1 cellular context compared by ENCODE assay signal in the genomic region with DNA sequence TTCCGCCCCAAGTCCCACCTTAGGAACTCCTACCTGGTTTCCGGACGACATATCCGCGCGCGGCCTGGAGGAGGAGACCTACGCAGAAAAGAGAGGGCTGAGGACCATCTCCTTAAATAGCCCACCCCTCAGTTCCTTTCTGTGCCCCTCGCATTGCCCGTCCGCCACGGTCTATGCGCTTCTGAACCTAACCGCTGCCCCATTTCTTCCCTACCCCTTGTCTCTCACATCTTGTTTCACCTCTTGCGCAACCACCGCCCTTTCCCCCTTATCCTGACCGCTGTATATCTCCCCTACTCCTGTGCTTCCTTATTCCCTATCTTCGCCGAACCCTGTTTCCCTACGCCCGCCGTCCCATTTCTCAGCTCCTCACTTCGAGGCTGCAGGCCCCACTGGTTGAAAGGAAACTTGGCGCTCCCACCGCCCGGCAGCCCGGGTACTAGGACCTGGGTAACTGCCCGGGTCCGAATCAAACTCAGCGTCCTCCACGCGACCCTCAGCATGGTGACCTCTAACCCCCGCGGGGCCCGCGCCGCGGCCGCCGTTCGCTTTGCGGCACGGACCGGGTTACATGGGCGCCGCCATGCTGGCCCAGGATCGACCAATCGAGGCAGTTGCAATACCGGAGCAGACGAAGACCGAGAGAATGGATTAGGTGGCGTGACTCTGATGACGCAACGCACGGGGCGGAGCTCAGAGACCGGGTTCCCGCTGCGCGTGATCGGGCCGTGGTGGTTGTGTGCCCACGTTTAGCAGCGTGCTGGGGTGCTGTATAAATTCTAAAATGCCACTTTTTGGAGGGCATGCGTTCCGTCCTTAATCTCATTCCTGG.
TF ChIP-seq lines count a peak whose summit lies in the region.

A gene (minus strand): TSS at position 612 of the 832 bp plus-strand sequence. CDS start 109 bp downstream, at position 503.

TF ChIP-seq in K562, 482 proteins besides CTCF, POLR2A, EP300 and RAD21 (continued from another document and continues in another):
- TF ChIP-seq SREBF1 (IDR thresholded peaks at IDR 0.05; ENCODE audit: borderline replicate concordance, low read depth, low read length) = peak; percentile 100
- peak; percentile 83 to 85 for TF ChIP-seq NRF1 (conservative IDR thresholded peaks at IDR 0.05 in 1 of 2, IDR thresholded peaks at IDR 0.05 in 1 of 2)
- 0 out of 2 replicates have a peak, but pooled peaks have one; percentile 71 for TF ChIP-seq PRMT5 (CRISPR knock-in tag; IDR thresholded peaks at IDR 0.05)
- TF ChIP-seq, protein P1, sequence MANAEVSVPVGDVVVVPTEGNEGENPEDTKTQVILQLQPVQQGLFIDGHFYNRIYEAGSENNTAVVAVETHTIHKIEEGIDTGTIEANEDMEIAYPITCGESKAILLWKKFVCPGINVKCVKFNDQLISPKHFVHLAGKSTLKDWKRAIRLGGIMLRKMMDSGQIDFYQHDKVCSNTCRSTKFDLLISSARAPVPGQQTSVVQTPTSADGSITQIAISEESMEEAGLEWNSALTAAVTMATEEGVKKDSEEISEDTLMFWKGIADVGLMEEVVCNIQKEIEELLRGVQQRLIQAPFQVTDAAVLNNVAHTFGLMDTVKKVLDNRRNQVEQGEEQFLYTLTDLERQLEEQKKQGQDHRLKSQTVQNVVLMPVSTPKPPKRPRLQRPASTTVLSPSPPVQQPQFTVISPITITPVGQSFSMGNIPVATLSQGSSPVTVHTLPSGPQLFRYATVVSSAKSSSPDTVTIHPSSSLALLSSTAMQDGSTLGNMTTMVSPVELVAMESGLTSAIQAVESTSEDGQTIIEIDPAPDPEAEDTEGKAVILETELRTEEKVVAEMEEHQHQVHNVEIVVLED (CRISPR knock-in tag; IDR thresholded peaks at IDR 0.05) = peak; percentile 80
- no peak for TF ChIP-seq NCOA2 (IDR thresholded peaks at IDR 0.05; ENCODE audit: partially characterized antibody in 2 of 2)
- peak; percentile 97 for TF ChIP-seq EP400 (IDR thresholded peaks at IDR 0.05)
- peak; percentile 72 for TF ChIP-seq HNRNPLL (IDR thresholded peaks at IDR 0.05; ENCODE audit: low read depth, low read length, poor library complexity, severe bottlenecking)
- TF ChIP-seq FUS (optimal IDR thresholded peaks at IDR 0.05; ENCODE audit: low read depth, low read length) = no peak
- TF ChIP-seq SIRT6 (IDR thresholded peaks at IDR 0.05; ENCODE audit: low read depth, low read length) = no peak
- TF ChIP-seq ZFP36 (IDR thresholded peaks at IDR 0.05; ENCODE audit: low read depth, low read length, partially characterized antibody) = peak; percentile 16
- no peak for TF ChIP-seq ILF3 (IDR thresholded peaks at IDR 0.05; ENCODE audit: borderline replicate concordance)
- no peak for TF ChIP-seq ZNF217 (CRISPR knock-in tag; IDR thresholded peaks at IDR 0.05)
- TF ChIP-seq TEAD2 (tag; IDR thresholded peaks at IDR 0.05) = no peak
- no peak for TF ChIP-seq RUNX1 (IDR thresholded peaks at IDR 0.05; ENCODE audit: low read depth)
- TF ChIP-seq, protein P2, sequence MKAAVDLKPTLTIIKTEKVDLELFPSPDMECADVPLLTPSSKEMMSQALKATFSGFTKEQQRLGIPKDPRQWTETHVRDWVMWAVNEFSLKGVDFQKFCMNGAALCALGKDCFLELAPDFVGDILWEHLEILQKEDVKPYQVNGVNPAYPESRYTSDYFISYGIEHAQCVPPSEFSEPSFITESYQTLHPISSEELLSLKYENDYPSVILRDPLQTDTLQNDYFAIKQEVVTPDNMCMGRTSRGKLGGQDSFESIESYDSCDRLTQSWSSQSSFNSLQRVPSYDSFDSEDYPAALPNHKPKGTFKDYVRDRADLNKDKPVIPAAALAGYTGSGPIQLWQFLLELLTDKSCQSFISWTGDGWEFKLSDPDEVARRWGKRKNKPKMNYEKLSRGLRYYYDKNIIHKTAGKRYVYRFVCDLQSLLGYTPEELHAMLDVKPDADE (conservative IDR thresholded peaks at IDR 0.05; ENCODE audit: control insufficient read depth, low read depth, low read length) = peak; percentile 99
- TF ChIP-seq EZH2 (IDR thresholded peaks at IDR 0.05; ENCODE audit: borderline replicate concordance, low read depth, low read length) = no peak
- peak; percentile 62; the same call in 1 of the 2 replicates for TF ChIP-seq NCOA6 (IDR thresholded peaks at IDR 0.05)
- no peak for TF ChIP-seq ZNF764 (CRISPR knock-in tag; IDR thresholded peaks at IDR 0.05; ENCODE audit: low read depth)
- 0 out of 2 replicates have a peak, but pooled peaks have one; percentile 14 for TF ChIP-seq MTA2 (IDR thresholded peaks at IDR 0.05; ENCODE audit: low read depth)
- no peak for TF ChIP-seq POLR3A (IDR thresholded peaks at IDR 0.05; ENCODE audit: borderline replicate concordance, extremely low read depth, insufficient read depth, insufficient read length)
- no peak for TF ChIP-seq TFAM (CRISPR knock-in tag; conservative IDR thresholded peaks at IDR 0.05)
- TF ChIP-seq TRIM24 (IDR thresholded peaks at IDR 0.05) = peak; percentile 66 to 68; a peak in 3 of 4 replicates
- TF ChIP-seq ETV5 (CRISPR knock-in tag; IDR thresholded peaks at IDR 0.05; ENCODE audit: low read depth) = 0 out of 2 replicates have a peak, but pooled peaks have one; percentile 31
- TF ChIP-seq NR1H2 (CRISPR knock-in tag; IDR thresholded peaks at IDR 0.05) = no peak
- peak; percentile 71 for TF ChIP-seq HLTF (IDR thresholded peaks at IDR 0.05)
- TF ChIP-seq, protein P3, sequence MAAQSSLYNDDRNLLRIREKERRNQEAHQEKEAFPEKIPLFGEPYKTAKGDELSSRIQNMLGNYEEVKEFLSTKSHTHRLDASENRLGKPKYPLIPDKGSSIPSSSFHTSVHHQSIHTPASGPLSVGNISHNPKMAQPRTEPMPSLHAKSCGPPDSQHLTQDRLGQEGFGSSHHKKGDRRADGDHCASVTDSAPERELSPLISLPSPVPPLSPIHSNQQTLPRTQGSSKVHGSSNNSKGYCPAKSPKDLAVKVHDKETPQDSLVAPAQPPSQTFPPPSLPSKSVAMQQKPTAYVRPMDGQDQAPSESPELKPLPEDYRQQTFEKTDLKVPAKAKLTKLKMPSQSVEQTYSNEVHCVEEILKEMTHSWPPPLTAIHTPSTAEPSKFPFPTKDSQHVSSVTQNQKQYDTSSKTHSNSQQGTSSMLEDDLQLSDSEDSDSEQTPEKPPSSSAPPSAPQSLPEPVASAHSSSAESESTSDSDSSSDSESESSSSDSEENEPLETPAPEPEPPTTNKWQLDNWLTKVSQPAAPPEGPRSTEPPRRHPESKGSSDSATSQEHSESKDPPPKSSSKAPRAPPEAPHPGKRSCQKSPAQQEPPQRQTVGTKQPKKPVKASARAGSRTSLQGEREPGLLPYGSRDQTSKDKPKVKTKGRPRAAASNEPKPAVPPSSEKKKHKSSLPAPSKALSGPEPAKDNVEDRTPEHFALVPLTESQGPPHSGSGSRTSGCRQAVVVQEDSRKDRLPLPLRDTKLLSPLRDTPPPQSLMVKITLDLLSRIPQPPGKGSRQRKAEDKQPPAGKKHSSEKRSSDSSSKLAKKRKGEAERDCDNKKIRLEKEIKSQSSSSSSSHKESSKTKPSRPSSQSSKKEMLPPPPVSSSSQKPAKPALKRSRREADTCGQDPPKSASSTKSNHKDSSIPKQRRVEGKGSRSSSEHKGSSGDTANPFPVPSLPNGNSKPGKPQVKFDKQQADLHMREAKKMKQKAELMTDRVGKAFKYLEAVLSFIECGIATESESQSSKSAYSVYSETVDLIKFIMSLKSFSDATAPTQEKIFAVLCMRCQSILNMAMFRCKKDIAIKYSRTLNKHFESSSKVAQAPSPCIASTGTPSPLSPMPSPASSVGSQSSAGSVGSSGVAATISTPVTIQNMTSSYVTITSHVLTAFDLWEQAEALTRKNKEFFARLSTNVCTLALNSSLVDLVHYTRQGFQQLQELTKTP (IDR thresholded peaks at IDR 0.05; ENCODE audit: low read depth in 1 of 2, partially characterized antibody in 2 of 2) = peak; percentile 53 to 91
- TF ChIP-seq ZZZ3 (IDR thresholded peaks at IDR 0.05) = no peak
- TF ChIP-seq ZNF324 (CRISPR knock-in tag; IDR thresholded peaks at IDR 0.05) = no peak; the same call in 1 of the 2 replicates
- TF ChIP-seq HOXB6 (CRISPR knock-in tag; IDR thresholded peaks at IDR 0.05; ENCODE audit: borderline replicate concordance) = no peak
- TF ChIP-seq ZNF561 (CRISPR knock-in tag; conservative IDR thresholded peaks at IDR 0.05) = no peak
- TF ChIP-seq THRAP3 (IDR thresholded peaks at IDR 0.05; ENCODE audit: borderline replicate concordance) = peak; percentile 94
- TF ChIP-seq CREBBP (IDR thresholded peaks at IDR 0.05; ENCODE audit: low read depth, low read length) = no peak
- TF ChIP-seq, protein P4, sequence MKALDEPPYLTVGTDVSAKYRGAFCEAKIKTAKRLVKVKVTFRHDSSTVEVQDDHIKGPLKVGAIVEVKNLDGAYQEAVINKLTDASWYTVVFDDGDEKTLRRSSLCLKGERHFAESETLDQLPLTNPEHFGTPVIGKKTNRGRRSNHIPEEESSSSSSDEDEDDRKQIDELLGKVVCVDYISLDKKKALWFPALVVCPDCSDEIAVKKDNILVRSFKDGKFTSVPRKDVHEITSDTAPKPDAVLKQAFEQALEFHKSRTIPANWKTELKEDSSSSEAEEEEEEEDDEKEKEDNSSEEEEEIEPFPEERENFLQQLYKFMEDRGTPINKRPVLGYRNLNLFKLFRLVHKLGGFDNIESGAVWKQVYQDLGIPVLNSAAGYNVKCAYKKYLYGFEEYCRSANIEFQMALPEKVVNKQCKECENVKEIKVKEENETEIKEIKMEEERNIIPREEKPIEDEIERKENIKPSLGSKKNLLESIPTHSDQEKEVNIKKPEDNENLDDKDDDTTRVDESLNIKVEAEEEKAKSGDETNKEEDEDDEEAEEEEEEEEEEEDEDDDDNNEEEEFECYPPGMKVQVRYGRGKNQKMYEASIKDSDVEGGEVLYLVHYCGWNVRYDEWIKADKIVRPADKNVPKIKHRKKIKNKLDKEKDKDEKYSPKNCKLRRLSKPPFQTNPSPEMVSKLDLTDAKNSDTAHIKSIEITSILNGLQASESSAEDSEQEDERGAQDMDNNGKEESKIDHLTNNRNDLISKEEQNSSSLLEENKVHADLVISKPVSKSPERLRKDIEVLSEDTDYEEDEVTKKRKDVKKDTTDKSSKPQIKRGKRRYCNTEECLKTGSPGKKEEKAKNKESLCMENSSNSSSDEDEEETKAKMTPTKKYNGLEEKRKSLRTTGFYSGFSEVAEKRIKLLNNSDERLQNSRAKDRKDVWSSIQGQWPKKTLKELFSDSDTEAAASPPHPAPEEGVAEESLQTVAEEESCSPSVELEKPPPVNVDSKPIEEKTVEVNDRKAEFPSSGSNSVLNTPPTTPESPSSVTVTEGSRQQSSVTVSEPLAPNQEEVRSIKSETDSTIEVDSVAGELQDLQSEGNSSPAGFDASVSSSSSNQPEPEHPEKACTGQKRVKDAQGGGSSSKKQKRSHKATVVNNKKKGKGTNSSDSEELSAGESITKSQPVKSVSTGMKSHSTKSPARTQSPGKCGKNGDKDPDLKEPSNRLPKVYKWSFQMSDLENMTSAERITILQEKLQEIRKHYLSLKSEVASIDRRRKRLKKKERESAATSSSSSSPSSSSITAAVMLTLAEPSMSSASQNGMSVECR (CRISPR knock-in tag; IDR thresholded peaks at IDR 0.05) = peak; percentile 100
- TF ChIP-seq ZNF354B (CRISPR knock-in tag; IDR thresholded peaks at IDR 0.05) = no peak
- TF ChIP-seq, protein P5, sequence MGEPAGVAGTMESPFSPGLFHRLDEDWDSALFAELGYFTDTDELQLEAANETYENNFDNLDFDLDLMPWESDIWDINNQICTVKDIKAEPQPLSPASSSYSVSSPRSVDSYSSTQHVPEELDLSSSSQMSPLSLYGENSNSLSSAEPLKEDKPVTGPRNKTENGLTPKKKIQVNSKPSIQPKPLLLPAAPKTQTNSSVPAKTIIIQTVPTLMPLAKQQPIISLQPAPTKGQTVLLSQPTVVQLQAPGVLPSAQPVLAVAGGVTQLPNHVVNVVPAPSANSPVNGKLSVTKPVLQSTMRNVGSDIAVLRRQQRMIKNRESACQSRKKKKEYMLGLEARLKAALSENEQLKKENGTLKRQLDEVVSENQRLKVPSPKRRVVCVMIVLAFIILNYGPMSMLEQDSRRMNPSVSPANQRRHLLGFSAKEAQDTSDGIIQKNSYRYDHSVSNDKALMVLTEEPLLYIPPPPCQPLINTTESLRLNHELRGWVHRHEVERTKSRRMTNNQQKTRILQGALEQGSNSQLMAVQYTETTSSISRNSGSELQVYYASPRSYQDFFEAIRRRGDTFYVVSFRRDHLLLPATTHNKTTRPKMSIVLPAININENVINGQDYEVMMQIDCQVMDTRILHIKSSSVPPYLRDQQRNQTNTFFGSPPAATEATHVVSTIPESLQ (CRISPR knock-in tag; IDR thresholded peaks at IDR 0.05) = peak; percentile 95; the same call in 1 of the 2 replicates
- no peak for TF ChIP-seq FOXJ3 (CRISPR knock-in tag; IDR thresholded peaks at IDR 0.05)
- peak; percentile 98 for TF ChIP-seq MYC (IDR thresholded peaks at IDR 0.05; ENCODE audit: low read depth, low read length)
- TF ChIP-seq MYC (CRISPR knock-in tag; IDR thresholded peaks at IDR 0.05; ENCODE audit: borderline replicate concordance, low read depth) = peak; percentile 92
- TF ChIP-seq HDAC3 (IDR thresholded peaks at IDR 0.05; ENCODE audit: borderline replicate concordance, partially characterized antibody) = no peak
- no peak for TF ChIP-seq NFXL1 (CRISPR knock-in tag; IDR thresholded peaks at IDR 0.05)
- peak; percentile 95 for TF ChIP-seq LCOR (CRISPR knock-in tag; IDR thresholded peaks at IDR 0.05)
- TF ChIP-seq NFRKB (IDR thresholded peaks at IDR 0.05; ENCODE audit: low read depth) = no peak; the same call in none of the 2 replicates
- no peak for TF ChIP-seq RBM15 (IDR thresholded peaks at IDR 0.05; ENCODE audit: insufficient read depth, low read length)
- peak; percentile 98 for TF ChIP-seq CREM (IDR thresholded peaks at IDR 0.05; ENCODE audit: low read depth)
- TF ChIP-seq, protein P6, sequence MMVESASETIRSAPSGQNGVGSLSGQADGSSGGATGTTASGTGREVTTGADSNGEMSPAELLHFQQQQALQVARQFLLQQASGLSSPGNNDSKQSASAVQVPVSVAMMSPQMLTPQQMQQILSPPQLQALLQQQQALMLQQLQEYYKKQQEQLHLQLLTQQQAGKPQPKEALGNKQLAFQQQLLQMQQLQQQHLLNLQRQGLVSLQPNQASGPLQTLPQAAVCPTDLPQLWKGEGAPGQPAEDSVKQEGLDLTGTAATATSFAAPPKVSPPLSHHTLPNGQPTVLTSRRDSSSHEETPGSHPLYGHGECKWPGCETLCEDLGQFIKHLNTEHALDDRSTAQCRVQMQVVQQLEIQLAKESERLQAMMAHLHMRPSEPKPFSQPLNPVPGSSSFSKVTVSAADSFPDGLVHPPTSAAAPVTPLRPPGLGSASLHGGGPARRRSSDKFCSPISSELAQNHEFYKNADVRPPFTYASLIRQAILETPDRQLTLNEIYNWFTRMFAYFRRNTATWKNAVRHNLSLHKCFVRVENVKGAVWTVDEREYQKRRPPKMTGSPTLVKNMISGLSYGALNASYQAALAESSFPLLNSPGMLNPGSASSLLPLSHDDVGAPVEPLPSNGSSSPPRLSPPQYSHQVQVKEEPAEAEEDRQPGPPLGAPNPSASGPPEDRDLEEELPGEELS (CRISPR knock-in tag; IDR thresholded peaks at IDR 0.05; ENCODE audit: borderline replicate concordance) = peak; percentile 85
- no peak for TF ChIP-seq NR4A1 (CRISPR knock-in tag; IDR thresholded peaks at IDR 0.05)
- TF ChIP-seq NR4A1 (tag; IDR thresholded peaks at IDR 0.05) = peak; percentile 57; the same call in 1 of the 2 replicates
- TF ChIP-seq MIER1 (IDR thresholded peaks at IDR 0.05; ENCODE audit: low read depth) = peak; percentile 71; the same call in 1 of the 2 replicates
- TF ChIP-seq ZKSCAN1 (IDR thresholded peaks at IDR 0.05; ENCODE audit: low read depth, low read length) = peak; percentile 71; the same call in 1 of the 2 replicates
